Comparison of ENCODE assay signal across 30 cellular contexts in the genomic region with DNA sequence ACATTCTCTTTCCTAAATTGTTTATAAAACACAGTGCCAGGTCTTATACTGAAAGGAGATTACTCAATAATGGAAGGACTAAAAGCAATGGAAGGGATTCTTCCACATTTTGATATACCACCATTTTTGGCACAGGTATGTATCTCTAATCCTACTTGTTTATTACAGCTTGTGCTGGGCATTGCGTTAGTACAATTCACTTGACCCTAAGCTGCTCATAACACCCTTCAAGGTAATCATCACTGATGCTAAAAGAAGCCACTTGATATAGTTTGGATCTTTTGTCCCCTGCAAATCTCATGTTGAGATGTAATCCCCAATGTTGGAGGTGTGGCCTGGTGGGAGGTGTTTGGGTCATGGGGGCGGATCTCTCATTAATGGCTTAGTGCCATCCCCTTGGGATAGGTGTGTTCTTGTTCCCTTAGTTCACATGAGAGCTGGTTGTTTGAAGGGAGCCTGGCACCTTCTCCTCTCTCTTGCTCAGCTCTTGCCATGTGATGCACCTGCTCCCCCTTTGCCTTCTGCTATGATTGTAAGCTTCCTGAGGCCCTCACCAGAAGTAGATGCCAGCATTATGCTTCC.
DNase-seq lines count a peak whose midpoint lies in the region; ATAC-seq and TF ChIP-seq lines count a peak whose summit lies in the region.
"Had no signal": no experiment of that assay in that cellular context is flagged by ENCODE, and none has a peak within 500 bp of the region (broad histone marks: within the 10 kb centered on the region; RNA-seq: fewer than 3 reads in every experiment).

No MANE protein-coding gene starts in this region.

- no TSS peak for BruUV-seq in Caco-2 (replicated peaks; lab: Mats Ljungman, UMichigan)

- H3K27me3 ChIP-seq in Caco-2 (replicated peaks; ENCODE audit: control insufficient read depth, insufficient read depth, low read length), result no peaks in the 10 kb centered on the region
- H3K27me3 ChIP-seq: colonic mucosa had no signal

- TF ChIP-seq CTCF in Caco-2 (IDR thresholded peaks at IDR 0.05; ENCODE audit: insufficient read depth in 1 of 2, low read depth in 1 of 2, low read length in 1 of 2, severe bottlenecking in 1 of 2, unreplicated experiment in 1 of 2) (no peak), fibroblast of the aortic adventitia (IDR thresholded peaks at IDR 0.05; ENCODE audit: insufficient read depth, low read length) (no peak), progenitor cell of endocrine pancreas (IDR thresholded peaks at IDR 0.05; ENCODE audit: unreplicated experiment) (no peak)

- H3K27ac Mint-ChIP-seq in Caco-2 (ENCODE audit: unreplicated experiment), result peak overlapping the region; percentile 27
- peak overlapping the region; percentile 65 for H3K27ac Mint-ChIP-seq in T-helper 17 cell
- H3K27ac Mint-ChIP-seq in progenitor cell of endocrine pancreas, result peak overlapping the region; percentile 45
- H3K27ac Mint-ChIP-seq: activated CD4-positive, alpha-beta T cell treated with anti-CD3 and anti-CD28 coated beads for 36 hours; activated naive CD4-positive, alpha-beta T cell treated with anti-CD3 and anti-CD28 coated beads, Interleukin-2, amount 50 U/mL, for 24 hours; activated T-helper 2 cell treated with anti-CD3 and anti-CD28 coated beads, Interferon-gamma antibody, Interleukin-2, Interleukin-4, amounts not matched to agents 10 μg/mL and 5 μg/mL and 100 μg/mL, durations not matched to agents 14 hours and 24 hours and 36 hours had no signal

- no peaks in the 10 kb centered on the region for H3K36me3 ChIP-seq in Caco-2 (ENCODE audit: control insufficient read depth, insufficient read depth, low read length)
- H3K36me3 ChIP-seq: colonic mucosa, prostate gland had no signal

- H3K9me3 Mint-ChIP-seq in Caco-2 (ENCODE audit: unreplicated experiment) (peaks cover 15% of the 10 kb centered on the region), progenitor cell of endocrine pancreas (ENCODE audit: low read depth) (no peaks in the 10 kb centered on the region)
- H3K9me3 Mint-ChIP-seq: activated naive CD4-positive, alpha-beta T cell treated with anti-CD3 and anti-CD28 coated beads, Interleukin-2, amount 50 U/mL, for 24 hours had no signal

- H3K4me3 ChIP-seq in Caco-2 (ENCODE audit: low read depth, low read length) (no peak overlapping the region), fibroblast of the aortic adventitia (ENCODE audit: low read depth, low read length) (no peak overlapping the region)
- H3K4me3 ChIP-seq: colonic mucosa, lung, prostate gland had no signal

- POLR2A ChIA-PET in Caco-2 (lab: Charles Lee), result no interaction called here

- peaks cover 17% of the 10 kb centered on the region for H3K4me1 Mint-ChIP-seq in Caco-2 (ENCODE audit: low read depth, unreplicated experiment)
- H3K4me1 Mint-ChIP-seq in T-helper 17 cell, result peaks cover 17% of the 10 kb centered on the region
- H3K4me1 Mint-ChIP-seq in progenitor cell of endocrine pancreas (ENCODE audit: low read depth), result peaks cover 9% of the 10 kb centered on the region
- H3K4me1 Mint-ChIP-seq: activated naive CD4-positive, alpha-beta T cell treated with anti-CD3 and anti-CD28 coated beads, Interleukin-2, amount 50 U/mL, for 24 hours had no signal

- H3K9me3 ChIP-seq in Caco-2, result peaks cover 12% of the 10 kb centered on the region; the same call in 1 of the 2 replicates
- no peaks in the 10 kb centered on the region for H3K9me3 ChIP-seq in T-helper 17 cell (ENCODE audit: control insufficient read depth, low read length, poor library complexity, severe bottlenecking)
- H3K9me3 ChIP-seq: colonic mucosa, prostate gland had no signal

- no peak for ATAC-seq in T-helper 17 cell
- no peak for ATAC-seq in HG02571 (IDR thresholded peaks at IDR 0.05; ENCODE audit: unreplicated experiment)
- ATAC-seq: activated CD4-positive, alpha-beta T cell treated with anti-CD3 and anti-CD28 coated beads for 36 hours; naive thymus-derived CD8-positive, alpha-beta T cell had no signal

- H3K4me3 Mint-ChIP-seq in Caco-2 (ENCODE audit: unreplicated experiment) (no peak overlapping the region), T-helper 17 cell (no peak overlapping the region), progenitor cell of endocrine pancreas (ENCODE audit: low read depth) (no peak overlapping the region)
- H3K4me3 Mint-ChIP-seq: activated CD4-positive, alpha-beta T cell treated with anti-CD3 and anti-CD28 coated beads for 36 hours; activated naive CD4-positive, alpha-beta T cell treated with anti-CD3 and anti-CD28 coated beads, Interleukin-2, amount 50 U/mL, for 24 hours; naive thymus-derived CD8-positive, alpha-beta T cell had no signal

- CTCF ChIA-PET in Caco-2 (lab: Charles Lee), result no interaction called here

- peaks cover 20% of the 10 kb centered on the region for H3K4me1 ChIP-seq in Caco-2
- H3K4me1 ChIP-seq: colonic mucosa, prostate gland had no signal

- peaks cover 6% of the 10 kb centered on the region for H3K36me3 Mint-ChIP-seq in Caco-2 (ENCODE audit: insufficient read depth, unreplicated experiment)
- peaks cover 8% of the 10 kb centered on the region for H3K36me3 Mint-ChIP-seq in T-helper 17 cell (ENCODE audit: low read depth)
- H3K36me3 Mint-ChIP-seq in progenitor cell of endocrine pancreas (ENCODE audit: insufficient read depth), result peaks cover 9% of the 10 kb centered on the region
- H3K36me3 Mint-ChIP-seq: activated naive CD4-positive, alpha-beta T cell treated with anti-CD3 and anti-CD28 coated beads, Interleukin-2, amount 50 U/mL, for 24 hours; naive thymus-derived CD8-positive, alpha-beta T cell had no signal

- DNase-seq in Caco-2 (no peak), T-helper 17 cell (no peak), fibroblast of the aortic adventitia (ENCODE audit: low read depth) (peak; percentile 24), progenitor cell of endocrine pancreas (ENCODE audit: low spot score, unreplicated experiment) (no peak), islet precursor cell (no peak), SHP77 (lab: John Stamatoyannopoulos, UW) (no peak)
- DNase-seq: activated CD4-positive, alpha-beta T cell treated with anti-CD3 and anti-CD28 coated beads for 36 hours; activated T-cell treated with anti-CD3 and anti-CD28 coated beads for 4 hours; amygdala; C1 segment of cervical spinal cord; Calu3; colonic mucosa; DMS79 treated with DMSO at 0.1 percent for 48 hours; effector CD8-positive, alpha-beta T cell; foreskin fibroblast; kidney glomerular epithelial cell; naive thymus-derived CD8-positive, alpha-beta T cell; NCI-H1930; NCI-H2227 treated with DMSO at 0.1 percent for 48 hours; NCI-H526; nucleus accumbens; SHP77 treated with DMSO at 0.1 percent for 48 hours; stimulated activated CD4-positive, alpha-beta T cell treated with anti-CD3 and anti-CD28 coated beads, Interleukin-4, amount 100 ng/mL, for 1 hour; T1000; trophoblast cell had no signal

- H3K27me3 Mint-ChIP-seq in Caco-2 (ENCODE audit: insufficient read depth, unreplicated experiment) (no peaks in the 10 kb centered on the region), T-helper 17 cell (no peaks in the 10 kb centered on the region), progenitor cell of endocrine pancreas (peaks cover 44% of the 10 kb centered on the region)
- H3K27me3 Mint-ChIP-seq: activated CD4-positive, alpha-beta T cell treated with anti-CD3 and anti-CD28 coated beads for 36 hours had no signal

- intact Hi-C loops in Caco-2 (cut with micrococcal nuclease; ENCODE audit: unreplicated experiment), result no loop called here
